In genomic region chr5:138611295-138612220, GRCh38 we compare ENCODE assay signal across 8 cellular contexts. TPM values are rescaled to one million over a fixed set of nuclear protein-coding genes. Genes with fewer than 3 reads are reported as not detected.
A peak's percentile ranks its signal among the peaks of the same experiment; 100 is the strongest.
DNase-seq lines count a peak whose midpoint lies in the region; ATAC-seq and TF ChIP-seq lines count a peak whose summit lies in the region.

No MANE protein-coding gene starts in this region.

- no peaks in the 10 kb centered on the region for H3F3A ChIP-seq in DOHH2 (ENCODE audit: control insufficient read depth, insufficient read depth)

- H4K20me1 ChIP-seq in DOHH2 (ENCODE audit: control insufficient read depth, insufficient read depth, low read depth, low read length) = no peaks in the 10 kb centered on the region

- H3K36me3 ChIP-seq in DOHH2 (ENCODE audit: control insufficient read depth, low read length) (no peaks in the 10 kb centered on the region), SJCRH30 (no peaks in the 10 kb centered on the region)

- H3K4me3 ChIP-seq in DOHH2 (ENCODE audit: low read length) (no peak overlapping the region), SJCRH30 (peak overlapping the region; percentile 51)

- H3K27ac ChIP-seq in DOHH2 (ENCODE audit: low read depth, low read length) (no peak overlapping the region), SJCRH30 (no peak overlapping the region)

- no peak for TF ChIP-seq CTCF in DOHH2 (IDR thresholded peaks at IDR 0.05; ENCODE audit: low read depth, low read length, poor library complexity, severe bottlenecking)

- H3K27me3 ChIP-seq in DOHH2 (ENCODE audit: control insufficient read depth, low read length) = peaks cover 28% of the 10 kb centered on the region
- no peaks in the 10 kb centered on the region for H3K27me3 ChIP-seq in SJCRH30

- DNase-seq in SJCRH30 (peak; percentile 22 to 46), fibroblast of gingiva (ENCODE audit: low read depth) (peak; percentile 32), nucleus accumbens (lab: John Stamatoyannopoulos, UW) (peak in 51 of 56 donors; percentile 21 to 85 (median 66)), DMS79 (lab: John Stamatoyannopoulos, UW) (no peak), NCI-H2171 (lab: John Stamatoyannopoulos, UW) (no peak)

- ATAC-seq in GM21723 (IDR thresholded peaks at IDR 0.05; ENCODE audit: unreplicated experiment) (no peak), GM21619 (IDR thresholded peaks at IDR 0.05; ENCODE audit: unreplicated experiment) (no peak)

- H3K9me3 ChIP-seq in DOHH2 (ENCODE audit: control insufficient read depth, insufficient read depth, low read length) = no peaks in the 10 kb centered on the region
- H3K9me3 ChIP-seq in SJCRH30 (replicated peaks) = no peaks in the 10 kb centered on the region

- 0 out of 2 replicates have a peak overlapping the region, but pooled peaks have one; percentile 2 for H3K4me2 ChIP-seq in DOHH2 (ENCODE audit: low read length)

- H3K4me1 ChIP-seq in DOHH2 (ENCODE audit: control insufficient read depth, low read length) (no peaks in the 10 kb centered on the region), SJCRH30 (no peaks in the 10 kb centered on the region; the same call in 1 of the 2 replicates)

- H3K79me2 ChIP-seq in DOHH2 (ENCODE audit: control insufficient read depth, low read length) = no peaks in the 10 kb centered on the region

- H3K9me2 ChIP-seq in DOHH2 (replicated peaks; ENCODE audit: control insufficient read depth, low read length) = no peaks in the 10 kb centered on the region

RNA-seq across cellular contexts. Expression of gene HSPA9, which starts 36.4 kb away (rescaled TPM):
- 368 and 385 TPM in 2 replicates for total RNA-seq in SJCRH30 (2014; rRNA removed; shearing (Covaris generic))

Comparison
In these comparisons a context has a peak if more than half of its experiments do, and no peak if none do; other contexts are left out.
1. DNase-seq: peak in SJCRH30 (2 of 2), fibroblast of gingiva (single experiment) and nucleus accumbens (51 of 56); none in DMS79 (single experiment) and NCI-H2171 (single experiment).